Comparison of ENCODE assay signal across 20 cellular contexts in genomic region chr16:84714028-84714427, GRCh38. TPM values are rescaled to one million over a fixed set of nuclear protein-coding genes. Genes with fewer than 3 reads are reported as not detected.
A peak's percentile ranks its signal among the peaks of the same experiment; 100 is the strongest.
DNase-seq lines count a peak whose midpoint lies in the region; ATAC-seq and TF ChIP-seq lines count a peak whose summit lies in the region.
"Had no signal": no experiment of that assay in that cellular context is flagged by ENCODE, and none has a peak within 500 bp of the region (broad histone marks: within the 10 kb centered on the region; RNA-seq: fewer than 3 reads in every experiment).

No MANE protein-coding gene starts in this region.

- DNase-seq in activated T-cell treated with anti-CD3 and anti-CD28 coated beads, Interleukin-2, amount 50 U/mL, for 24 hours = no peak
- DNase-seq in activated T-cell treated with anti-CD3 and anti-CD28 coated beads, Interleukin-2, amount 50 U/mL, for 72 hours = no peak
- peak; percentile 42 for DNase-seq in NOMO-1 treated with DMSO at 0.1 percent for 48 hours (lab: John Stamatoyannopoulos, UW; ENCODE audit: unreplicated experiment)
- no peak for DNase-seq in T-helper 2 cell treated with Interferon-gamma antibody and Interleukin-4, amounts not matched to agents 5 μg/mL and 100 μg/mL, for 36 hours (ENCODE audit: low spot score)
- no peak for DNase-seq in hepatic stellate cell (ENCODE audit: low spot score)
- no peak for DNase-seq in sigmoid colon
- DNase-seq: activated effector memory CD4-positive, alpha-beta T cell treated with anti-CD3 and anti-CD28 coated beads, Interleukin-2, amount 50 U/mL, for 16 hours; dorsolateral prefrontal cortex; GF-D8; heart right ventricle; IMR-90; NCI-H146; NCI-H345; ovary; uterus had no signal

- peaks cover 83% of the 10 kb centered on the region for H3K4me1 Mint-ChIP-seq in activated T-cell treated with anti-CD3 and anti-CD28 coated beads, Interleukin-2, amount 50 U/mL, for 24 hours (ENCODE audit: low read depth)
- H3K4me1 Mint-ChIP-seq in activated T-cell treated with anti-CD3 and anti-CD28 coated beads, Interleukin-2, amount 50 U/mL, for 72 hours (ENCODE audit: low read depth) = peaks cover 84% of the 10 kb centered on the region
- peaks cover 75% of the 10 kb centered on the region for H3K4me1 Mint-ChIP-seq in dendritic cell treated with granulocyte-macrophage colony-stimulating factor and Interleukin-4, amounts not matched to agents 40 ng/mL and 50 ng/mL, for 4 days (ENCODE audit: low read depth)
- H3K4me1 Mint-ChIP-seq in stimulated activated memory B cell treated with anti-CD40 and anti-IgM and Interleukin-4, amounts not matched to agents 10 μg/mL and 1 μg/mL and 100 μg/mL, for 72 hours = peaks cover 86% of the 10 kb centered on the region
- peaks cover 14% of the 10 kb centered on the region for H3K4me1 Mint-ChIP-seq in T-helper 2 cell treated with Interferon-gamma antibody and Interleukin-4, amounts not matched to agents 5 μg/mL and 100 μg/mL, for 36 hours (ENCODE audit: low read depth)

- H3K9me3 Mint-ChIP-seq in activated T-cell treated with anti-CD3 and anti-CD28 coated beads, Interleukin-2, amount 50 U/mL, for 24 hours = no peaks in the 10 kb centered on the region
- H3K9me3 Mint-ChIP-seq in activated T-cell treated with anti-CD3 and anti-CD28 coated beads, Interleukin-2, amount 50 U/mL, for 72 hours = no peaks in the 10 kb centered on the region
- no peaks in the 10 kb centered on the region for H3K9me3 Mint-ChIP-seq in dendritic cell treated with granulocyte-macrophage colony-stimulating factor and Interleukin-4, amounts not matched to agents 40 ng/mL and 50 ng/mL, for 4 days
- H3K9me3 Mint-ChIP-seq in stimulated activated memory B cell treated with anti-CD40 and anti-IgM and Interleukin-4, amounts not matched to agents 10 μg/mL and 1 μg/mL and 100 μg/mL, for 72 hours = no peaks in the 10 kb centered on the region
- H3K9me3 Mint-ChIP-seq in T-helper 2 cell treated with Interferon-gamma antibody and Interleukin-4, amounts not matched to agents 5 μg/mL and 100 μg/mL, for 36 hours = no peaks in the 10 kb centered on the region
- H3K9me3 Mint-ChIP-seq: stimulated activated naive CD8-positive, alpha-beta T cell treated with anti-CD3 and anti-CD28 coated beads, Interleukin-15, Interleukin-2, amounts not matched to agents 100 ng/mL and 50 ng/mL, for 24 hours had no signal

- no peak for TF ChIP-seq CTCF in sigmoid colon (IDR thresholded peaks at IDR 0.05)

- intact Hi-C loops in dendritic cell treated with granulocyte-macrophage colony-stimulating factor and Interleukin-4, amounts not matched to agents 40 ng/mL and 50 ng/mL, for 4 days (cut with micrococcal nuclease) = no loop called here
- intact Hi-C loops in sigmoid colon (cut with DNase I) = no loop called here

- H3K27me3 ChIP-seq in sigmoid colon = no peaks in the 10 kb centered on the region
- H3K27me3 ChIP-seq: dorsolateral prefrontal cortex, heart right ventricle, ovary, SJSA1, uterus had no signal

- no peaks in the 10 kb centered on the region for H3K27me3 Mint-ChIP-seq in activated T-cell treated with anti-CD3 and anti-CD28 coated beads, Interleukin-2, amount 50 U/mL, for 24 hours
- H3K27me3 Mint-ChIP-seq in activated T-cell treated with anti-CD3 and anti-CD28 coated beads, Interleukin-2, amount 50 U/mL, for 72 hours (ENCODE audit: low read depth) = no peaks in the 10 kb centered on the region
- H3K27me3 Mint-ChIP-seq in dendritic cell treated with granulocyte-macrophage colony-stimulating factor and Interleukin-4, amounts not matched to agents 40 ng/mL and 50 ng/mL, for 4 days = no peaks in the 10 kb centered on the region
- no peaks in the 10 kb centered on the region for H3K27me3 Mint-ChIP-seq in stimulated activated memory B cell treated with anti-CD40 and anti-IgM and Interleukin-4, amounts not matched to agents 10 μg/mL and 1 μg/mL and 100 μg/mL, for 72 hours
- H3K27me3 Mint-ChIP-seq in T-helper 2 cell treated with Interferon-gamma antibody and Interleukin-4, amounts not matched to agents 5 μg/mL and 100 μg/mL, for 36 hours (ENCODE audit: low read depth) = no peaks in the 10 kb centered on the region
- H3K27me3 Mint-ChIP-seq: stimulated activated naive CD8-positive, alpha-beta T cell treated with anti-CD3 and anti-CD28 coated beads, Interleukin-15, Interleukin-2, amounts not matched to agents 100 ng/mL and 50 ng/mL, for 24 hours had no signal

- H3K36me3 ChIP-seq in sigmoid colon = peaks cover 0 to 3% (median 0%) of the 10 kb centered on the region in 4 donors
- H3K36me3 ChIP-seq: ovary, uterus had no signal

- H3K27ac Mint-ChIP-seq in activated T-cell treated with anti-CD3 and anti-CD28 coated beads, Interleukin-2, amount 50 U/mL, for 24 hours = peak overlapping the region; percentile 68
- no peak overlapping the region for H3K27ac Mint-ChIP-seq in activated T-cell treated with anti-CD3 and anti-CD28 coated beads, Interleukin-2, amount 50 U/mL, for 72 hours
- H3K27ac Mint-ChIP-seq in dendritic cell treated with granulocyte-macrophage colony-stimulating factor and Interleukin-4, amounts not matched to agents 40 ng/mL and 50 ng/mL, for 4 days = peak overlapping the region; percentile 66
- H3K27ac Mint-ChIP-seq in stimulated activated memory B cell treated with anti-CD40 and anti-IgM and Interleukin-4, amounts not matched to agents 10 μg/mL and 1 μg/mL and 100 μg/mL, for 72 hours = peak overlapping the region; percentile 70
- H3K27ac Mint-ChIP-seq in T-helper 2 cell treated with Interferon-gamma antibody and Interleukin-4, amounts not matched to agents 5 μg/mL and 100 μg/mL, for 36 hours = no peak overlapping the region
- H3K27ac Mint-ChIP-seq: stimulated activated naive CD8-positive, alpha-beta T cell treated with anti-CD3 and anti-CD28 coated beads, Interleukin-15, Interleukin-2, amounts not matched to agents 100 ng/mL and 50 ng/mL, for 24 hours had no signal

- TF ChIP-seq POLR2A in sigmoid colon (IDR thresholded peaks at IDR 0.05) = no peak

- no peak overlapping the region for H3K27ac ChIP-seq in sigmoid colon
- H3K27ac ChIP-seq: dorsolateral prefrontal cortex, heart right ventricle, ovary, SJSA1, uterus had no signal

- no peak overlapping the region for H3K4me3 Mint-ChIP-seq in activated T-cell treated with anti-CD3 and anti-CD28 coated beads, Interleukin-2, amount 50 U/mL, for 24 hours
- no peak overlapping the region for H3K4me3 Mint-ChIP-seq in activated T-cell treated with anti-CD3 and anti-CD28 coated beads, Interleukin-2, amount 50 U/mL, for 72 hours
- peak overlapping the region; percentile 30 for H3K4me3 Mint-ChIP-seq in dendritic cell treated with granulocyte-macrophage colony-stimulating factor and Interleukin-4, amounts not matched to agents 40 ng/mL and 50 ng/mL, for 4 days
- H3K4me3 Mint-ChIP-seq in stimulated activated memory B cell treated with anti-CD40 and anti-IgM and Interleukin-4, amounts not matched to agents 10 μg/mL and 1 μg/mL and 100 μg/mL, for 72 hours = no peak overlapping the region
- no peak overlapping the region for H3K4me3 Mint-ChIP-seq in T-helper 2 cell treated with Interferon-gamma antibody and Interleukin-4, amounts not matched to agents 5 μg/mL and 100 μg/mL, for 36 hours
- H3K4me3 Mint-ChIP-seq: stimulated activated naive CD8-positive, alpha-beta T cell treated with anti-CD3 and anti-CD28 coated beads, Interleukin-15, Interleukin-2, amounts not matched to agents 100 ng/mL and 50 ng/mL, for 24 hours had no signal

- H3K36me3 Mint-ChIP-seq in activated T-cell treated with anti-CD3 and anti-CD28 coated beads, Interleukin-2, amount 50 U/mL, for 24 hours (ENCODE audit: low read depth) = peaks cover 72% of the 10 kb centered on the region
- H3K36me3 Mint-ChIP-seq in activated T-cell treated with anti-CD3 and anti-CD28 coated beads, Interleukin-2, amount 50 U/mL, for 72 hours (ENCODE audit: insufficient read depth in 2 of 2) = peaks cover 0 to 16% of the 10 kb centered on the region in 2 donors
- peaks cover 38% of the 10 kb centered on the region for H3K36me3 Mint-ChIP-seq in dendritic cell treated with granulocyte-macrophage colony-stimulating factor and Interleukin-4, amounts not matched to agents 40 ng/mL and 50 ng/mL, for 4 days (ENCODE audit: low read depth)
- peaks cover 30% of the 10 kb centered on the region for H3K36me3 Mint-ChIP-seq in stimulated activated memory B cell treated with anti-CD40 and anti-IgM and Interleukin-4, amounts not matched to agents 10 μg/mL and 1 μg/mL and 100 μg/mL, for 72 hours
- peaks cover 8% of the 10 kb centered on the region for H3K36me3 Mint-ChIP-seq in T-helper 2 cell treated with Interferon-gamma antibody and Interleukin-4, amounts not matched to agents 5 μg/mL and 100 μg/mL, for 36 hours (ENCODE audit: low read depth)

- peaks cover 0 to 47% (median 6%) of the 10 kb centered on the region in 4 donors for H3K4me1 ChIP-seq in sigmoid colon
- H3K4me1 ChIP-seq: uterus had no signal

- no peak for ATAC-seq in activated T-cell treated with anti-CD3 and anti-CD28 coated beads, Interleukin-2, amount 50 U/mL, for 72 hours (replicated peaks in 1 of 2)
- no peak for ATAC-seq in stimulated activated memory B cell treated with anti-CD40 and anti-IgM and Interleukin-4, amounts not matched to agents 10 μg/mL and 1 μg/mL and 100 μg/mL, for 72 hours

- H3K9me3 ChIP-seq in sigmoid colon = no peaks in the 10 kb centered on the region
- H3K9me3 ChIP-seq: heart right ventricle, ovary, SJSA1, uterus had no signal

- WGBS in sigmoid colon, 2 donors = 74 to 86% methylated on average over 6 of the region's 6 CpGs

- no peak for TF ChIP-seq EP300 in sigmoid colon (IDR thresholded peaks at IDR 0.05)

- no peak overlapping the region for H3K4me3 ChIP-seq in sigmoid colon
- H3K4me3 ChIP-seq: dorsolateral prefrontal cortex, heart right ventricle, ovary, SJSA1, smooth muscle cell, uterus had no signal

RNA-seq across cellular contexts. Expression of gene USP10, which starts 14.2 kb away (rescaled TPM):
- 100 to 1,000 TPM; 103 to 117 TPM for total RNA-seq in activated T-cell treated with anti-CD3 and anti-CD28 coated beads, Interleukin-2, amount 50 U/mL, for 72 hours
- 10 to 100 TPM; 43.9 to 64.3 (median 53.1) TPM for total RNA-seq in sigmoid colon
- polyA plus RNA-seq in sigmoid colon = 10 to 100 TPM; 17.1 to 36.7 (median 31.2) TPM

Comparison
In these comparisons a context has a peak if more than half of its experiments do, and no peak if none do; other contexts are left out.
1. H3K27ac Mint-ChIP-seq: peak in activated T-cell treated with anti-CD3 and anti-CD28 coated beads, Interleukin-2, amount 50 U/mL, for 24 hours (single experiment), dendritic cell treated with granulocyte-macrophage colony-stimulating factor and Interleukin-4, amounts not matched to agents 40 ng/mL and 50 ng/mL, for 4 days (single experiment) and stimulated activated memory B cell treated with anti-CD40 and anti-IgM and Interleukin-4, amounts not matched to agents 10 μg/mL and 1 μg/mL and 100 μg/mL, for 72 hours (single experiment); none in activated T-cell treated with anti-CD3 and anti-CD28 coated beads, Interleukin-2, amount 50 U/mL, for 72 hours (single experiment) and T-helper 2 cell treated with Interferon-gamma antibody and Interleukin-4, amounts not matched to agents 5 μg/mL and 100 μg/mL, for 36 hours (single experiment).